Comparison of ENCODE assay signal across 17 cellular contexts in genomic region chrX:105882581-105883275, GRCh38.
DNase-seq lines count a peak whose midpoint lies in the region; TF ChIP-seq lines count a peak whose summit lies in the region.
"Had no signal": no experiment of that assay in that cellular context is flagged by ENCODE, and none has a peak within 500 bp of the region (broad histone marks: within the 10 kb centered on the region; RNA-seq: fewer than 3 reads in every experiment).

No MANE protein-coding gene starts in this region.

- in situ Hi-C loops in mammary epithelial cell (cut with MboI; ENCODE audit: low sequenced_read_pairs in 2 of 2): no loop called here

- H3K4me3 ChIP-seq in fibroblast of mammary gland (ENCODE audit: control insufficient read depth, low read depth, low read length) (no peak overlapping the region), skeletal muscle cell (ENCODE audit: low read depth, low read length) (no peak overlapping the region), mammary epithelial cell (replicated peaks in 1 of 3; ENCODE audit: insufficient read depth in 1 of 3, low read depth in 2 of 3, low read length in 3 of 3) (no peak overlapping the region)
- H3K4me3 ChIP-seq: GM12878 had no signal

- intact Hi-C loops in mammary epithelial cell (cut with micrococcal nuclease): no loop called here

- no TSS peak for BruUV-seq in mammary epithelial cell (replicated peaks; lab: Mats Ljungman, UMichigan)

- H3K79me2 ChIP-seq in mammary epithelial cell (ENCODE audit: insufficient read depth, low read length): no peaks in the 10 kb centered on the region

- H3K9me3 ChIP-seq in mammary epithelial cell (replicated peaks; ENCODE audit: insufficient read depth, low read length): no peaks in the 10 kb centered on the region
- H3K9me3 ChIP-seq: neutrophil had no signal

- peak; percentile 19 for DNase-seq in NCI-H2171 treated with DMSO at 0.1 percent for 48 hours (lab: John Stamatoyannopoulos, UW)
- DNase-seq in NCI-H2171 (lab: John Stamatoyannopoulos, UW): no peak
- DNase-seq in NCI-H510A treated with DMSO at 0.1 percent for 48 hours (lab: John Stamatoyannopoulos, UW): peak; percentile 56
- DNase-seq in fibroblast of mammary gland (ENCODE audit: low read depth): peak; percentile 12
- DNase-seq in skeletal muscle cell (ENCODE audit: low read depth): peak; percentile 31
- no peak for DNase-seq in GF-D8 (lab: John Stamatoyannopoulos, UW)
- no peak for DNase-seq in mammary epithelial cell
- no peak for DNase-seq in GM19238 (ENCODE audit: insufficient read length, low spot score)
- DNase-seq: activated CD4-positive, alpha-beta T cell treated with anti-CD3 and anti-CD28 coated beads, Interleukin-2, amount 10 ng/mL, durations not matched to agents 7 days and 5 days; activated naive CD8-positive, alpha-beta T cell treated with anti-CD3 and anti-CD28 coated beads, Interleukin-2, amount 10 ng/mL, durations not matched to agents 7 days and 5 days; GOT3; head of caudate nucleus; Kasumi-1; midbrain; OCI-M1 had no signal

- 41% methylated on average over 3 of the region's 3 CpGs for WGBS in mammary epithelial cell (ENCODE audit: low coverage, missing lambda C conversion rate)

- no peak overlapping the region for H3K27ac ChIP-seq in mammary epithelial cell (ENCODE audit: insufficient read depth, low read depth, low read length)
- H3K27ac ChIP-seq: neutrophil had no signal

- dilution Hi-C loops in mammary epithelial cell (cut with HindIII; ENCODE audit: low sequenced_read_pairs): no loop called here

- no peak overlapping the region for H3K4me2 ChIP-seq in mammary epithelial cell (ENCODE audit: insufficient read depth, low read depth, low read length)

- H3K36me3 ChIP-seq in mammary epithelial cell (ENCODE audit: insufficient read depth, low read length): no peaks in the 10 kb centered on the region
- H3K36me3 ChIP-seq: neutrophil had no signal

- no peaks in the 10 kb centered on the region for H4K20me1 ChIP-seq in mammary epithelial cell (ENCODE audit: insufficient read depth, low read length)

- no peak overlapping the region for H3K9ac ChIP-seq in mammary epithelial cell (ENCODE audit: insufficient read depth, low read length)

- peaks cover 4% of the 10 kb centered on the region for H3K27me3 ChIP-seq in mammary epithelial cell (ENCODE audit: insufficient read depth, low read length)
- H3K27me3 ChIP-seq: neutrophil had no signal

- no peak overlapping the region for H2AFZ ChIP-seq in mammary epithelial cell (ENCODE audit: low read depth, low read length)

- CTCF ChIA-PET in mammary epithelial cell (lab: Charles Lee; ENCODE audit: low non-redundant PET): no interaction called here

- H3K4me1 ChIP-seq in mammary epithelial cell (ENCODE audit: insufficient read depth, low read length): no peaks in the 10 kb centered on the region

- TF ChIP-seq CTCF in fibroblast of mammary gland (conservative IDR thresholded peaks at IDR 0.05; ENCODE audit: control insufficient read depth, insufficient read depth, low read depth, low read length): no peak
- no peak for TF ChIP-seq CTCF in mammary epithelial cell (conservative IDR thresholded peaks at IDR 0.05 in 1 of 2, IDR thresholded peaks at IDR 0.05 in 1 of 2; ENCODE audit: extremely low read depth in 1 of 2, insufficient read depth in 1 of 2, low read depth in 1 of 2, low read length in 2 of 2)

Comparison
In these comparisons a context has a peak if more than half of its experiments do, and no peak if none do; other contexts are left out.
1. DNase-seq: peak in NCI-H2171 treated with DMSO at 0.1 percent for 48 hours (single experiment), NCI-H510A treated with DMSO at 0.1 percent for 48 hours (single experiment), fibroblast of mammary gland (single experiment) and skeletal muscle cell (single experiment); none in NCI-H2171 (single experiment), GF-D8 (single experiment), mammary epithelial cell (single experiment) and GM19238 (single experiment).